Comparison of ENCODE assay signal across 7 cellular contexts in genomic region chr12:53221203-53222076, GRCh38. TPM values are rescaled to one million over a fixed set of nuclear protein-coding genes. Genes with fewer than 3 reads are reported as not detected.
DNase-seq lines count a peak whose midpoint lies in the region; ATAC-seq and TF ChIP-seq lines count a peak whose summit lies in the region.

No MANE protein-coding gene starts in this region.

- peak in 1 of 2 donors; percentile 62 for TF ChIP-seq EP300 in tibial nerve (IDR thresholded peaks at IDR 0.05)

- H3K27ac Mint-ChIP-seq in activated CD4-positive, alpha-beta T cell treated with anti-CD3 and anti-CD28 coated beads, Interleukin-2, amount 10 ng/mL, durations not matched to agents 7 days and 5 days = peak overlapping the region; percentile 92

- DNase-seq in GM10248 (ENCODE audit: extremely low spot score) (peak; percentile 78), epithelial cell of prostate (ENCODE audit: low read depth, low spot score) (no peak), midbrain (lab: John Stamatoyannopoulos, UW) (peak; percentile 62), tibial nerve (ENCODE audit: low spot score in 2 of 2) (peak in 1 of 2 donors; percentile 39)
- DNase-seq in activated CD4-positive, alpha-beta T cell treated with anti-CD3 and anti-CD28 coated beads, Interleukin-2, amount 10 ng/mL, durations not matched to agents 7 days and 5 days = peak; percentile 55

- CTCF ChIA-PET in GM10248 (lab: Yijun Ruan, JAX) = interaction anchor here (0.7 to 17.4 kb wide), 7 partner anchors 11 to 102 kb away, joined by 3 to 206 read pairs (median 5); partner anchors contain the start of genes AAAS, ESPL1 and MYG1
- CTCF ChIA-PET in activated CD4-positive, alpha-beta T cell treated with anti-CD3 and anti-CD28 coated beads, Interleukin-2, amount 10 ng/mL, durations not matched to agents 7 days and 5 days (lab: Charles Lee) = interaction anchor here (0.7 to 12.6 kb wide), 4 partner anchors 8 to 118 kb away, joined by 3 to 117 read pairs (median 3); partner anchors contain the start of genes ESPL1 and SOAT2

- WGBS in tibial nerve, 2 donors = 0 to 1% methylated on average over 43 to 50 of the region's 71 CpGs

- H3K4me3 Mint-ChIP-seq in activated CD4-positive, alpha-beta T cell treated with anti-CD3 and anti-CD28 coated beads, Interleukin-2, amount 10 ng/mL, durations not matched to agents 7 days and 5 days = peak overlapping the region; percentile 98

- H3K27me3 Mint-ChIP-seq in activated CD4-positive, alpha-beta T cell treated with anti-CD3 and anti-CD28 coated beads, Interleukin-2, amount 10 ng/mL, durations not matched to agents 7 days and 5 days = no peaks in the 10 kb centered on the region

- H3K36me3 Mint-ChIP-seq in activated CD4-positive, alpha-beta T cell treated with anti-CD3 and anti-CD28 coated beads, Interleukin-2, amount 10 ng/mL, durations not matched to agents 7 days and 5 days (ENCODE audit: low read depth) = peaks cover 35% of the 10 kb centered on the region

- H3K27me3 ChIP-seq in tibial nerve = no peaks in the 10 kb centered on the region

- no peaks in the 10 kb centered on the region for H3K9me3 ChIP-seq in tibial nerve

- H3K4me1 Mint-ChIP-seq in activated CD4-positive, alpha-beta T cell treated with anti-CD3 and anti-CD28 coated beads, Interleukin-2, amount 10 ng/mL, durations not matched to agents 7 days and 5 days = peaks cover 71% of the 10 kb centered on the region

- H3K36me3 ChIP-seq in tibial nerve = no peaks in the 10 kb centered on the region

- H3K9me3 Mint-ChIP-seq in activated CD4-positive, alpha-beta T cell treated with anti-CD3 and anti-CD28 coated beads, Interleukin-2, amount 10 ng/mL, durations not matched to agents 7 days and 5 days = no peaks in the 10 kb centered on the region

- H3K4me3 ChIP-seq in tibial nerve = peak overlapping the region; percentile 53 to 78 (median 68)

- POLR2A ChIA-PET in GM10248 (lab: Yijun Ruan, JAX) = interaction anchor here (1.7 kb wide), 1 partner anchor 46 kb away, joined by 3 read pairs; no protein-coding TSS in a partner anchor
- POLR2A ChIA-PET in activated CD4-positive, alpha-beta T cell treated with anti-CD3 and anti-CD28 coated beads, Interleukin-2, amount 10 ng/mL, durations not matched to agents 7 days and 5 days (lab: Charles Lee) = no interaction called here

- peak in 1 of 2 donors; percentile 46 for TF ChIP-seq POLR2A in tibial nerve (IDR thresholded peaks at IDR 0.05)

- TF ChIP-seq CTCF in GM10248 (IDR thresholded peaks at IDR 0.05; ENCODE audit: control extremely low read depth, extremely low read depth, low read depth, missing control alignments) (peak; percentile 30), LNCAP (IDR thresholded peaks at IDR 0.05) (peak; percentile 29; the same call in 1 of the 2 replicates), tibial nerve (IDR thresholded peaks at IDR 0.05) (peak; percentile 9 to 29 (median 22))

- peaks cover 5 to 75% (median 63%) of the 10 kb centered on the region in 4 donors for H3K4me1 ChIP-seq in tibial nerve

- ATAC-seq in GM21529 (IDR thresholded peaks at IDR 0.05; ENCODE audit: unreplicated experiment) = peak; percentile 27

- H3K27ac ChIP-seq in epithelial cell of prostate (peak overlapping the region; percentile 99), tibial nerve (peak overlapping the region; percentile 92 to 100 (median 96))

RNA-seq across cellular contexts. Expression of gene RARG, which starts 10.6 kb away (rescaled TPM):
- 10 to 100 TPM; 58.3 to 59.7 TPM for total RNA-seq in activated CD4-positive, alpha-beta T cell treated with anti-CD3 and anti-CD28 coated beads, Interleukin-2, amount 10 ng/mL, durations not matched to agents 7 days and 5 days
- total RNA-seq in tibial nerve = 10 to 100 TPM; 28.0 to 32.3 (median 31.4) TPM

RNA-seq across cellular contexts. Expression of gene ITGB7, which starts 14.4 kb away (rescaled TPM):
- 100 to 1,000 TPM; 621 to 702 TPM for total RNA-seq in activated CD4-positive, alpha-beta T cell treated with anti-CD3 and anti-CD28 coated beads, Interleukin-2, amount 10 ng/mL, durations not matched to agents 7 days and 5 days
- 10 to 100 TPM in 2 of 4 donors, 1 to 10 TPM in 2; 3.6 to 15.1 (median 8.9) TPM for total RNA-seq in tibial nerve

RNA-seq across cellular contexts. Expression of gene CSAD, which starts 40.7 kb away (rescaled TPM):
- 10 to 100 TPM; 33.3 to 34.7 TPM for total RNA-seq in activated CD4-positive, alpha-beta T cell treated with anti-CD3 and anti-CD28 coated beads, Interleukin-2, amount 10 ng/mL, durations not matched to agents 7 days and 5 days
- total RNA-seq in tibial nerve = 10 to 100 TPM; 52.4 to 90.6 (median 78.7) TPM

RNA-seq across cellular contexts. Expression of gene ZNF740, which starts 40.9 kb away (rescaled TPM):
- 10 to 100 TPM; 38.9 to 44.1 TPM for total RNA-seq in activated CD4-positive, alpha-beta T cell treated with anti-CD3 and anti-CD28 coated beads, Interleukin-2, amount 10 ng/mL, durations not matched to agents 7 days and 5 days
- total RNA-seq in tibial nerve = 10 to 100 TPM; 10.2 to 67.7 (median 22.7) TPM

RNA-seq across cellular contexts. Expression of gene ESPL1, which starts 46.7 kb away (rescaled TPM):
- total RNA-seq in activated CD4-positive, alpha-beta T cell treated with anti-CD3 and anti-CD28 coated beads, Interleukin-2, amount 10 ng/mL, durations not matched to agents 7 days and 5 days = 100 to 1,000 TPM; 107 to 125 TPM
- 1 to 10 TPM in 3 of 4 donors, not detected in 1; 2.2 to 8.7 (median 2.5) TPM for total RNA-seq in tibial nerve

Comparison
In these comparisons a context has a peak if more than half of its experiments do, and no peak if none do; other contexts are left out.
1. RNA of gene ITGB7, which starts 14.4 kb away (total RNA-seq): 621 to 702 TPM in activated CD4-positive, alpha-beta T cell treated with anti-CD3 and anti-CD28 coated beads, Interleukin-2, amount 10 ng/mL, durations not matched to agents 7 days and 5 days; 3.6 to 15.1 TPM in tibial nerve; every median in the first group is over 10 times any median in the second.
2. Peak in every context shown above with its lines, with median percentiles within 50 percentile points of each other: CTCF ChIP-seq.